Comparison of ENCODE assay signal across 1 cellular context in the genomic region with DNA sequence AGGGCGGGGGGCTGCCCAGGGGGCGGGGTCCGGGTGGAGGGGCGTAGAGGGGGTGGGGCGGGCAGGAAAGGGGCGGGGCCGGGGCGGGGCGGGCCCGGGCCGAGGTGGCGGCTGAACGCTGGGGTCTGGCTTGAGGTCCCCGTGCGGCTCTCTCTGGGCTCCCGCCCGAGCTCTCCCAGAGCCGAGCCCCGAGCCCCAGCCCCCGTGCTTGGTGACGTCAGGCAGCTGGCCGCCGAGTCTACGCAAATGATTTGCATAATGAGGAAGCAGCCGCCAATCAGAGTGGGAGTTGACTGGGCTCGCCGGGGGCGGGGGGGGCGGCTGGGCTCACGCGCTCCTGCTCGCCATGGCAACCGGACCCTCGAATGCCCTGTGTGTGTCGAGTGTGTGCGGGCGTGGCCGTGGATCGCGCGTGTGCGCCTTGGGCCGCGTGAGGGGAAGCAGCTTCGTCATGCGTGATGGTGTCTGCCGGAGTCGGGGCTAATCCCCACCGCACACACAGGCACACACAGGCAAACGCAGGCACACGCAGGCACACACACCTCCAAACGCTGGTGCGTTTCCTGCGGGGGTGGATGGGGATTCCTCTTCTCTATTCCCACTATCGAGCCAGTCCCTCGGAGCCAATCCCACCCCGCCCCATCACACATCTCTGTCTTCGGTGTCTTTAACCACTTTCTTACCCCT.
TF ChIP-seq lines count a peak whose summit lies in the region.

A gene (minus strand): TSS at position 173 of the 687 bp plus-strand sequence. CDS start 283 bp downstream, outside the sequence.

TF ChIP-seq in K562, 482 proteins besides CTCF, POLR2A, EP300 and RAD21 (continued from another document):
- no peak for TF ChIP-seq FOSL1 (tag; conservative IDR thresholded peaks at IDR 0.05)
- TF ChIP-seq, protein P1, sequence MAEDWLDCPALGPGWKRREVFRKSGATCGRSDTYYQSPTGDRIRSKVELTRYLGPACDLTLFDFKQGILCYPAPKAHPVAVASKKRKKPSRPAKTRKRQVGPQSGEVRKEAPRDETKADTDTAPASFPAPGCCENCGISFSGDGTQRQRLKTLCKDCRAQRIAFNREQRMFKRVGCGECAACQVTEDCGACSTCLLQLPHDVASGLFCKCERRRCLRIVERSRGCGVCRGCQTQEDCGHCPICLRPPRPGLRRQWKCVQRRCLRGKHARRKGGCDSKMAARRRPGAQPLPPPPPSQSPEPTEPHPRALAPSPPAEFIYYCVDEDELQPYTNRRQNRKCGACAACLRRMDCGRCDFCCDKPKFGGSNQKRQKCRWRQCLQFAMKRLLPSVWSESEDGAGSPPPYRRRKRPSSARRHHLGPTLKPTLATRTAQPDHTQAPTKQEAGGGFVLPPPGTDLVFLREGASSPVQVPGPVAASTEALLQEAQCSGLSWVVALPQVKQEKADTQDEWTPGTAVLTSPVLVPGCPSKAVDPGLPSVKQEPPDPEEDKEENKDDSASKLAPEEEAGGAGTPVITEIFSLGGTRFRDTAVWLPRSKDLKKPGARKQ (CRISPR knock-in tag; IDR thresholded peaks at IDR 0.05): no peak
- no peak for TF ChIP-seq ZFP30 (CRISPR knock-in tag; IDR thresholded peaks at IDR 0.05; ENCODE audit: borderline replicate concordance)
- TF ChIP-seq, protein P2, sequence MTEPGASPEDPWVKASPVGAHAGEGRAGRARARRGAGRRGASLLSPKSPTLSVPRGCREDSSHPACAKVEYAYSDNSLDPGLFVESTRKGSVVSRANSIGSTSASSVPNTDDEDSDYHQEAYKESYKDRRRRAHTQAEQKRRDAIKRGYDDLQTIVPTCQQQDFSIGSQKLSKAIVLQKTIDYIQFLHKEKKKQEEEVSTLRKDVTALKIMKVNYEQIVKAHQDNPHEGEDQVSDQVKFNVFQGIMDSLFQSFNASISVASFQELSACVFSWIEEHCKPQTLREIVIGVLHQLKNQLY (CRISPR knock-in tag; conservative IDR thresholded peaks at IDR 0.05): no peak
- TF ChIP-seq HDAC1 (IDR thresholded peaks at IDR 0.05): peak in 1 of 2 experiments; percentile 76; a peak in 2 of 4 replicates
- TF ChIP-seq MTF1 (CRISPR knock-in tag; IDR thresholded peaks at IDR 0.05; ENCODE audit: borderline replicate concordance): no peak
- no peak for TF ChIP-seq PHF20 (IDR thresholded peaks at IDR 0.05; ENCODE audit: partially characterized antibody)
- TF ChIP-seq, protein P3, sequence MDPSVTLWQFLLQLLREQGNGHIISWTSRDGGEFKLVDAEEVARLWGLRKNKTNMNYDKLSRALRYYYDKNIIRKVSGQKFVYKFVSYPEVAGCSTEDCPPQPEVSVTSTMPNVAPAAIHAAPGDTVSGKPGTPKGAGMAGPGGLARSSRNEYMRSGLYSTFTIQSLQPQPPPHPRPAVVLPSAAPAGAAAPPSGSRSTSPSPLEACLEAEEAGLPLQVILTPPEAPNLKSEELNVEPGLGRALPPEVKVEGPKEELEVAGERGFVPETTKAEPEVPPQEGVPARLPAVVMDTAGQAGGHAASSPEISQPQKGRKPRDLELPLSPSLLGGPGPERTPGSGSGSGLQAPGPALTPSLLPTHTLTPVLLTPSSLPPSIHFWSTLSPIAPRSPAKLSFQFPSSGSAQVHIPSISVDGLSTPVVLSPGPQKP (CRISPR knock-in tag; IDR thresholded peaks at IDR 0.05): no peak
- no peak for TF ChIP-seq CEBPB (tag; IDR thresholded peaks at IDR 0.05)
- TF ChIP-seq, protein P4, sequence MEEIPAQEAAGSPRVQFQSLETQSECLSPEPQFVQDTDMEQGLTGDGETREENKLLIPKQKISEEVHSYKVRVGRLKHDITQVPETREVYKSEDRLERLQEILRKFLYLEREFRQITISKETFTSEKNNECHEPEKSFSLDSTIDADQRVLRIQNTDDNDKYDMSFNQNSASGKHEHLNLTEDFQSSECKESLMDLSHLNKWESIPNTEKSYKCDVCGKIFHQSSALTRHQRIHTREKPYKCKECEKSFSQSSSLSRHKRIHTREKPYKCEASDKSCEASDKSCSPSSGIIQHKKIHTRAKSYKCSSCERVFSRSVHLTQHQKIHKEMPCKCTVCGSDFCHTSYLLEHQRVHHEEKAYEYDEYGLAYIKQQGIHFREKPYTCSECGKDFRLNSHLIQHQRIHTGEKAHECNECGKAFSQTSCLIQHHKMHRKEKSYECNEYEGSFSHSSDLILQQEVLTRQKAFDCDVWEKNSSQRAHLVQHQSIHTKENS (CRISPR knock-in tag; IDR thresholded peaks at IDR 0.05): no peak
- TF ChIP-seq, protein P5, sequence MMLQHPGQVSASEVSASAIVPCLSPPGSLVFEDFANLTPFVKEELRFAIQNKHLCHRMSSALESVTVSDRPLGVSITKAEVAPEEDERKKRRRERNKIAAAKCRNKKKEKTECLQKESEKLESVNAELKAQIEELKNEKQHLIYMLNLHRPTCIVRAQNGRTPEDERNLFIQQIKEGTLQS (IDR thresholded peaks at IDR 0.05): peak; percentile 70
- TF ChIP-seq, protein P5 (CRISPR knock-in tag; conservative IDR thresholded peaks at IDR 0.05): no peak
- TF ChIP-seq SMARCE1 (IDR thresholded peaks at IDR 0.05): peak; percentile 44; the same call in 1 of the 2 replicates
- TF ChIP-seq ZNF175 (CRISPR knock-in tag; IDR thresholded peaks at IDR 0.05; ENCODE audit: low read depth): no peak
- TF ChIP-seq FOXM1 (IDR thresholded peaks at IDR 0.05; ENCODE audit: low read depth): no peak
- 0 out of 2 replicates have a peak, but pooled peaks have one; percentile 6 for TF ChIP-seq FOXM1 (CRISPR knock-in tag; IDR thresholded peaks at IDR 0.05; ENCODE audit: low read depth)
- TF ChIP-seq EHMT2 (IDR thresholded peaks at IDR 0.05): peak; percentile 22; the same call in 1 of the 2 replicates
- TF ChIP-seq, protein P6, sequence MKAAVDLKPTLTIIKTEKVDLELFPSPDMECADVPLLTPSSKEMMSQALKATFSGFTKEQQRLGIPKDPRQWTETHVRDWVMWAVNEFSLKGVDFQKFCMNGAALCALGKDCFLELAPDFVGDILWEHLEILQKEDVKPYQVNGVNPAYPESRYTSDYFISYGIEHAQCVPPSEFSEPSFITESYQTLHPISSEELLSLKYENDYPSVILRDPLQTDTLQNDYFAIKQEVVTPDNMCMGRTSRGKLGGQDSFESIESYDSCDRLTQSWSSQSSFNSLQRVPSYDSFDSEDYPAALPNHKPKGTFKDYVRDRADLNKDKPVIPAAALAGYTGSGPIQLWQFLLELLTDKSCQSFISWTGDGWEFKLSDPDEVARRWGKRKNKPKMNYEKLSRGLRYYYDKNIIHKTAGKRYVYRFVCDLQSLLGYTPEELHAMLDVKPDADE (conservative IDR thresholded peaks at IDR 0.05; ENCODE audit: control insufficient read depth, low read depth, low read length): peak; percentile 54; the same call in 1 of the 2 replicates
- TF ChIP-seq SMARCC2 (IDR thresholded peaks at IDR 0.05; ENCODE audit: low read depth): no peak
- no peak for TF ChIP-seq ATF1 (CRISPR knock-in tag; IDR thresholded peaks at IDR 0.05)
- TF ChIP-seq ATF1 (tag; IDR thresholded peaks at IDR 0.05): peak; percentile 88
- TF ChIP-seq, protein P7, sequence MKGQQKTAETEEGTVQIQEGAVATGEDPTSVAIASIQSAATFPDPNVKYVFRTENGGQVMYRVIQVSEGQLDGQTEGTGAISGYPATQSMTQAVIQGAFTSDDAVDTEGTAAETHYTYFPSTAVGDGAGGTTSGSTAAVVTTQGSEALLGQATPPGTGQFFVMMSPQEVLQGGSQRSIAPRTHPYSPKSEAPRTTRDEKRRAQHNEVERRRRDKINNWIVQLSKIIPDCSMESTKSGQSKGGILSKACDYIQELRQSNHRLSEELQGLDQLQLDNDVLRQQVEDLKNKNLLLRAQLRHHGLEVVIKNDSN (CRISPR knock-in tag; IDR thresholded peaks at IDR 0.05): no peak
- TF ChIP-seq SAFB (IDR thresholded peaks at IDR 0.05; ENCODE audit: borderline replicate concordance, low read depth, low read length): peak; percentile 90
- TF ChIP-seq ZNF717 (CRISPR knock-in tag; IDR thresholded peaks at IDR 0.05): no peak
- TF ChIP-seq CREBBP (IDR thresholded peaks at IDR 0.05; ENCODE audit: low read depth, low read length): no peak
- TF ChIP-seq NR4A1 (CRISPR knock-in tag; IDR thresholded peaks at IDR 0.05): no peak
- TF ChIP-seq NR4A1 (tag; IDR thresholded peaks at IDR 0.05): no peak
- no peak for TF ChIP-seq MCM2 (IDR thresholded peaks at IDR 0.05; ENCODE audit: low read depth)
- TF ChIP-seq KDM1A (IDR thresholded peaks at IDR 0.05): peak in 1 of 2 experiments; percentile 30; a peak in 1 of 4 replicates
- TF ChIP-seq, protein P8, sequence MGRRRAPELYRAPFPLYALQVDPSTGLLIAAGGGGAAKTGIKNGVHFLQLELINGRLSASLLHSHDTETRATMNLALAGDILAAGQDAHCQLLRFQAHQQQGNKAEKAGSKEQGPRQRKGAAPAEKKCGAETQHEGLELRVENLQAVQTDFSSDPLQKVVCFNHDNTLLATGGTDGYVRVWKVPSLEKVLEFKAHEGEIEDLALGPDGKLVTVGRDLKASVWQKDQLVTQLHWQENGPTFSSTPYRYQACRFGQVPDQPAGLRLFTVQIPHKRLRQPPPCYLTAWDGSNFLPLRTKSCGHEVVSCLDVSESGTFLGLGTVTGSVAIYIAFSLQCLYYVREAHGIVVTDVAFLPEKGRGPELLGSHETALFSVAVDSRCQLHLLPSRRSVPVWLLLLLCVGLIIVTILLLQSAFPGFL (CRISPR knock-in tag; IDR thresholded peaks at IDR 0.05): no peak
- TF ChIP-seq, protein P9, sequence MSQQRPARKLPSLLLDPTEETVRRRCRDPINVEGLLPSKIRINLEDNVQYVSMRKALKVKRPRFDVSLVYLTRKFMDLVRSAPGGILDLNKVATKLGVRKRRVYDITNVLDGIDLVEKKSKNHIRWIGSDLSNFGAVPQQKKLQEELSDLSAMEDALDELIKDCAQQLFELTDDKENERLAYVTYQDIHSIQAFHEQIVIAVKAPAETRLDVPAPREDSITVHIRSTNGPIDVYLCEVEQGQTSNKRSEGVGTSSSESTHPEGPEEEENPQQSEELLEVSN (IDR thresholded peaks at IDR 0.05; ENCODE audit: borderline replicate concordance in 1 of 2, extremely low read depth in 1 of 2, insufficient read depth in 1 of 2, insufficient read length in 1 of 2, low read depth in 1 of 2, low read length in 1 of 2, poor library complexity in 1 of 2, severe bottlenecking in 1 of 2): peak; percentile 50 to 71
- no peak for TF ChIP-seq ELF2 (CRISPR knock-in tag; IDR thresholded peaks at IDR 0.05)
- TF ChIP-seq JUN (IDR thresholded peaks at IDR 0.05; ENCODE audit: borderline replicate concordance, low read depth, low read length): 0 out of 2 replicates have a peak, but pooled peaks have one; percentile 24
- 0 out of 2 replicates have a peak, but pooled peaks have one; percentile 5 for TF ChIP-seq JUN (CRISPR knock-in tag; IDR thresholded peaks at IDR 0.05; ENCODE audit: borderline replicate concordance)
- TF ChIP-seq, protein P10, sequence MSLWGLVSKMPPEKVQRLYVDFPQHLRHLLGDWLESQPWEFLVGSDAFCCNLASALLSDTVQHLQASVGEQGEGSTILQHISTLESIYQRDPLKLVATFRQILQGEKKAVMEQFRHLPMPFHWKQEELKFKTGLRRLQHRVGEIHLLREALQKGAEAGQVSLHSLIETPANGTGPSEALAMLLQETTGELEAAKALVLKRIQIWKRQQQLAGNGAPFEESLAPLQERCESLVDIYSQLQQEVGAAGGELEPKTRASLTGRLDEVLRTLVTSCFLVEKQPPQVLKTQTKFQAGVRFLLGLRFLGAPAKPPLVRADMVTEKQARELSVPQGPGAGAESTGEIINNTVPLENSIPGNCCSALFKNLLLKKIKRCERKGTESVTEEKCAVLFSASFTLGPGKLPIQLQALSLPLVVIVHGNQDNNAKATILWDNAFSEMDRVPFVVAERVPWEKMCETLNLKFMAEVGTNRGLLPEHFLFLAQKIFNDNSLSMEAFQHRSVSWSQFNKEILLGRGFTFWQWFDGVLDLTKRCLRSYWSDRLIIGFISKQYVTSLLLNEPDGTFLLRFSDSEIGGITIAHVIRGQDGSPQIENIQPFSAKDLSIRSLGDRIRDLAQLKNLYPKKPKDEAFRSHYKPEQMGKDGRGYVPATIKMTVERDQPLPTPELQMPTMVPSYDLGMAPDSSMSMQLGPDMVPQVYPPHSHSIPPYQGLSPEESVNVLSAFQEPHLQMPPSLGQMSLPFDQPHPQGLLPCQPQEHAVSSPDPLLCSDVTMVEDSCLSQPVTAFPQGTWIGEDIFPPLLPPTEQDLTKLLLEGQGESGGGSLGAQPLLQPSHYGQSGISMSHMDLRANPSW (CRISPR knock-in tag; IDR thresholded peaks at IDR 0.05): no peak
- no peak for TF ChIP-seq TAF7 (tag; IDR thresholded peaks at IDR 0.05)
- 0 out of 2 replicates have a peak, but pooled peaks have one; percentile 21 for TF ChIP-seq BMI1 (IDR thresholded peaks at IDR 0.05; ENCODE audit: low read length)
- TF ChIP-seq, protein P11, sequence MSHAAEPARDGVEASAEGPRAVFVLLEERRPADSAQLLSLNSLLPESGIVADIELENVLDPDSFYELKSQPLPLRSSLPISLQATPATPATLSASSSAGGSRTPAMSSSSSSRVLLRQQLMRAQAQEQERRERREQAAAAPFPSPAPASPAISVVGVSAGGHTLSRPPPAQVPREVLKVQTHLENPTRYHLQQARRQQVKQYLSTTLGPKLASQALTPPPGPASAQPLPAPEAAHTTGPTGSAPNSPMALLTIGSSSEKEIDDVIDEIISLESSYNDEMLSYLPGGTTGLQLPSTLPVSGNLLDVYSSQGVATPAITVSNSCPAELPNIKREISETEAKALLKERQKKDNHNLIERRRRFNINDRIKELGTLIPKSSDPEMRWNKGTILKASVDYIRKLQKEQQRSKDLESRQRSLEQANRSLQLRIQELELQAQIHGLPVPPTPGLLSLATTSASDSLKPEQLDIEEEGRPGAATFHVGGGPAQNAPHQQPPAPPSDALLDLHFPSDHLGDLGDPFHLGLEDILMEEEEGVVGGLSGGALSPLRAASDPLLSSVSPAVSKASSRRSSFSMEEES (CRISPR knock-in tag; IDR thresholded peaks at IDR 0.05): no peak
- no peak for TF ChIP-seq ZNF431 (CRISPR knock-in tag; IDR thresholded peaks at IDR 0.05)
